Comparison of ENCODE assay signal across 16 cellular contexts in genomic region chr7:15684036-15684815, GRCh38. TPM values are rescaled to one million over a fixed set of nuclear protein-coding genes. Genes with fewer than 3 reads are reported as not detected.
A peak's percentile ranks its signal among the peaks of the same experiment; 100 is the strongest.
DNase-seq lines count a peak whose midpoint lies in the region; ATAC-seq and TF ChIP-seq lines count a peak whose summit lies in the region.
"Had no signal": no experiment of that assay in that cellular context is flagged by ENCODE, and none has a peak within 500 bp of the region (broad histone marks: within the 10 kb centered on the region; RNA-seq: fewer than 3 reads in every experiment).

No MANE protein-coding gene starts in this region.

- no peaks in the 10 kb centered on the region for H3K9me3 ChIP-seq in muscle layer of colon (ENCODE audit: low read length)
- no peaks in the 10 kb centered on the region for H3K9me3 ChIP-seq in suprapubic skin
- H3K9me3 ChIP-seq in A673 (ENCODE audit: low read depth, low read length, poor library complexity, severe bottlenecking) = no peaks in the 10 kb centered on the region
- no peaks in the 10 kb centered on the region for H3K9me3 ChIP-seq in PC-9 (ENCODE audit: insufficient read depth, low read depth)
- H3K9me3 ChIP-seq: SJCRH30 had no signal

- TF ChIP-seq CTCF in cardiac fibroblast (IDR thresholded peaks at IDR 0.05; ENCODE audit: low read depth, low read length) (no peak), suprapubic skin (IDR thresholded peaks at IDR 0.05) (no peak), A673 (conservative IDR thresholded peaks at IDR 0.05; ENCODE audit: low read depth, low read length) (no peak), PC-9 (conservative IDR thresholded peaks at IDR 0.05) (no peak)

- no peaks in the 10 kb centered on the region for H3K9me2 ChIP-seq in PC-9 (ENCODE audit: insufficient read depth)

- WGBS in suprapubic skin = 49% methylated on average over 10 of the region's 10 CpGs

- no peak overlapping the region for H2AFZ ChIP-seq in PC-9

- H4K20me1 ChIP-seq in PC-9 (ENCODE audit: insufficient read depth) = no peaks in the 10 kb centered on the region

- H3K4me3 ChIP-seq in cardiac fibroblast (replicated peaks in 1 of 2; ENCODE audit: low read depth in 2 of 2, low read length in 2 of 2) = peak overlapping the region in 1 of 2 donors; percentile 71
- H3K4me3 ChIP-seq in muscle layer of colon (ENCODE audit: low read depth in 1 of 2, low read length in 2 of 2) = peak overlapping the region in 1 of 2 donors; percentile 65
- peak overlapping the region; percentile 50 for H3K4me3 ChIP-seq in suprapubic skin
- no peak overlapping the region for H3K4me3 ChIP-seq in A673 (ENCODE audit: low read depth, low read length, poor library complexity, severe bottlenecking)
- H3K4me3 ChIP-seq in PC-9 = no peak overlapping the region
- H3K4me3 ChIP-seq: SJCRH30 had no signal

- peak overlapping the region; percentile 13 for H3K9ac ChIP-seq in muscle layer of colon (ENCODE audit: low read length)

- no peak for TF ChIP-seq POLR2A in suprapubic skin (IDR thresholded peaks at IDR 0.05)

- BruUV-seq in A673 (replicated peaks; lab: Mats Ljungman, UMichigan) = no TSS peak
- BruUV-seq in PC-9 (replicated peaks; lab: Mats Ljungman, UMichigan) = no TSS peak

- H3K79me2 ChIP-seq in PC-9 (ENCODE audit: low read depth) = no peaks in the 10 kb centered on the region

- H3K36me3 ChIP-seq in muscle layer of colon (ENCODE audit: insufficient read depth, low read length) (no peaks in the 10 kb centered on the region), suprapubic skin (no peaks in the 10 kb centered on the region), A673 (ENCODE audit: insufficient read depth, low read length, poor library complexity, severe bottlenecking) (no peaks in the 10 kb centered on the region), PC-9 (ENCODE audit: low read depth) (no peaks in the 10 kb centered on the region)
- H3K36me3 ChIP-seq: SJCRH30 had no signal

- no peak for ATAC-seq in GM18519 (IDR thresholded peaks at IDR 0.05; ENCODE audit: low FRiP score, unreplicated experiment)
- ATAC-seq: esophagus mucosa had no signal

- H3K27ac ChIP-seq in muscle layer of colon (ENCODE audit: low read depth, low read length) = no peak overlapping the region
- H3K27ac ChIP-seq in suprapubic skin = peak overlapping the region; percentile 75
- no peak overlapping the region for H3K27ac ChIP-seq in A673 (ENCODE audit: low read depth, low read length, poor library complexity, severe bottlenecking)
- no peak overlapping the region for H3K27ac ChIP-seq in PC-9
- H3K27ac ChIP-seq: SJCRH30 had no signal

- H3K4me1 ChIP-seq in muscle layer of colon (ENCODE audit: insufficient read depth, low read length) (peaks cover 13% of the 10 kb centered on the region), suprapubic skin (peaks cover 12% of the 10 kb centered on the region), A673 (ENCODE audit: insufficient read depth, low read length, poor library complexity, severe bottlenecking) (peaks cover 6% of the 10 kb centered on the region), PC-9 (replicated peaks; ENCODE audit: insufficient read depth) (no peaks in the 10 kb centered on the region)
- H3K4me1 ChIP-seq: SJCRH30 had no signal

- H3K4me2 ChIP-seq in PC-9 = no peak overlapping the region

- TF ChIP-seq EP300 in suprapubic skin (IDR thresholded peaks at IDR 0.05) = no peak

- H3K27me3 ChIP-seq in muscle layer of colon (ENCODE audit: control insufficient read depth in 1 of 2, insufficient read depth in 2 of 2, low read length in 2 of 2) = peaks cover 25 to 38% of the 10 kb centered on the region in 2 donors
- H3K27me3 ChIP-seq in suprapubic skin = peaks cover 35% of the 10 kb centered on the region
- peaks cover 99% of the 10 kb centered on the region for H3K27me3 ChIP-seq in A673 (replicated peaks; ENCODE audit: insufficient read depth, low read depth, low read length, poor library complexity)
- H3K27me3 ChIP-seq in PC-9 (ENCODE audit: insufficient read depth, low read depth) = no peaks in the 10 kb centered on the region
- H3K27me3 ChIP-seq: SJCRH30 had no signal

- DNase-seq in NCI-H1092 (lab: John Stamatoyannopoulos, UW) (peak; percentile 31), cardiac fibroblast (ENCODE audit: low read depth in 2 of 2) (peak; percentile 4 to 67), suprapubic skin (ENCODE audit: low spot score in 2 of 2) (no peak), A673 (ENCODE audit: low spot score) (no peak), PC-9 (no peak), HUDEP-2 (lab: John Stamatoyannopoulos, UW; ENCODE audit: unreplicated experiment in 76 of 76) (no peak)
- DNase-seq: activated CD4-positive, CD25-positive, alpha-beta regulatory T cell treated with anti-CD3 and anti-CD28 coated beads, Interleukin-2, amount 50 U/mL, for 72 hours; activated gamma-delta T cell; H9; Karpas-422; NCI-H1105 treated with DMSO at 0.1 percent for 48 hours; NCI-H226; SJCRH30 had no signal

- CTCF ChIA-PET in A673 (lab: Charles Lee) (no interaction called here), PC-9 (lab: Charles Lee) (interaction anchor here (0.6 kb wide), 1 partner anchor 880 kb away, joined by 8 read pairs; no protein-coding TSS in a partner anchor)

- intact Hi-C loops in A673 (cut with micrococcal nuclease; ENCODE audit: unreplicated experiment) (no loop called here), PC-9 (cut with micrococcal nuclease; ENCODE audit: unreplicated experiment) (no loop called here)

- no peaks in the 10 kb centered on the region for H3F3A ChIP-seq in PC-9 (ENCODE audit: insufficient read depth, low read depth)

- POLR2A ChIA-PET in A673 (lab: Charles Lee; ENCODE audit: low non-redundant PET) (no interaction called here), PC-9 (lab: Charles Lee; ENCODE audit: unreplicated experiment) (no interaction called here)

RNA-seq across cellular contexts. Expression of gene MEOX2, which starts 2.3 kb away (rescaled TPM):
- total RNA-seq in suprapubic skin = 1 to 10 TPM; 1.0 to 8.9 (median 3.0) TPM
- not detected in 2 replicates for total RNA-seq in A673 (2021)
- 0.22 TPM in 1 of 2 replicates, not detected in the other for total RNA-seq in PC-9 (2021)
- total RNA-seq: H9, SJCRH30 had no signal

Comparison
In these comparisons a context has a peak if more than half of its experiments do, and no peak if none do; other contexts are left out.
1. DNase-seq: peak in NCI-H1092 (single experiment) and cardiac fibroblast (2 of 2); none in suprapubic skin (0 of 2), A673 (single experiment), PC-9 (0 of 2) and HUDEP-2 (0 of 76).